ENCODE assay signal across 9 cellular contexts in genomic region chr22:36546092-36546804, GRCh38. TPM values are rescaled to one million over a fixed set of nuclear protein-coding genes. Genes with fewer than 3 reads are reported as not detected.
DNase-seq lines count a peak whose midpoint lies in the region; ATAC-seq and TF ChIP-seq lines count a peak whose summit lies in the region.
"Had no signal": no experiment of that assay in that cellular context is flagged by ENCODE, and none has a peak within 500 bp of the region (broad histone marks: within the 10 kb centered on the region; RNA-seq: fewer than 3 reads in every experiment).

No MANE protein-coding gene starts in this region.

- 14 to 17% methylated on average over 20 to 23 of the region's 23 CpGs for WGBS in GM23248 (ENCODE audit: low coverage in 1 of 2, low lambda C conversion rate in 2 of 2, missing lambda C conversion rate in 2 of 2), 2 experiments
- 32% methylated on average over 23 of the region's 23 CpGs for WGBS in hepatocyte (ENCODE audit: low lambda C conversion rate, missing lambda C conversion rate)
- WGBS in sigmoid colon, 2 donors: 25 to 29% methylated on average over 23 of the region's 23 CpGs

- no peaks in the 10 kb centered on the region for H3K9me3 ChIP-seq in BLaER1
- no peaks in the 10 kb centered on the region for H3K9me3 ChIP-seq in GM23248 (ENCODE audit: low read depth)
- no peaks in the 10 kb centered on the region for H3K9me3 ChIP-seq in hepatocyte (ENCODE audit: low read depth)
- H3K9me3 ChIP-seq in sigmoid colon: no peaks in the 10 kb centered on the region

- no peak overlapping the region for H3K4me3 ChIP-seq in BLaER1
- no peak overlapping the region for H3K4me3 ChIP-seq in GM23248
- no peak overlapping the region for H3K4me3 ChIP-seq in hepatocyte
- H3K4me3 ChIP-seq in sigmoid colon: no peak overlapping the region

- H3K4me1 ChIP-seq in BLaER1: peaks cover 32% of the 10 kb centered on the region
- peaks cover 32% of the 10 kb centered on the region for H3K4me1 ChIP-seq in GM23248 (ENCODE audit: insufficient read depth)
- H3K4me1 ChIP-seq in hepatocyte (ENCODE audit: insufficient read depth): no peaks in the 10 kb centered on the region
- no peaks in the 10 kb centered on the region for H3K4me1 ChIP-seq in sigmoid colon
- H3K4me1 ChIP-seq: parathyroid adenoma had no signal

- H3K9ac ChIP-seq in BLaER1: no peak overlapping the region; the same call in 1 of the 2 replicates
- no peak overlapping the region for H3K9ac ChIP-seq in GM23248
- H3K9ac ChIP-seq: parathyroid adenoma had no signal

- H3K4me2 ChIP-seq in BLaER1: peak overlapping the region; percentile 24
- peak overlapping the region; percentile 41 for H3K4me2 ChIP-seq in GM23248 (ENCODE audit: unreplicated experiment)
- H3K4me2 ChIP-seq in hepatocyte: no peak overlapping the region

- intact Hi-C loops in sigmoid colon (cut with DNase I): loop anchor here (5.0 to 10.0 kb wide), 2 partner anchors 311 to 429 kb away; no protein-coding TSS in a partner anchor

- H3K9me2 ChIP-seq in GM23248 (ENCODE audit: insufficient read depth) (no peaks in the 10 kb centered on the region), hepatocyte (replicated peaks; ENCODE audit: insufficient read depth) (no peaks in the 10 kb centered on the region)

- H3K27me3 Mint-ChIP-seq in activated naive CD8-positive, alpha-beta T cell treated with anti-CD3 and anti-CD28 coated beads, Interleukin-2, amount 10 ng/mL, durations not matched to agents 7 days and 5 days: peaks cover 9% of the 10 kb centered on the region

- H3K27me3 ChIP-seq in BLaER1: no peaks in the 10 kb centered on the region
- H3K27me3 ChIP-seq in GM23248 (replicated peaks; ENCODE audit: insufficient read depth): peaks cover 10% of the 10 kb centered on the region
- H3K27me3 ChIP-seq in hepatocyte: peaks cover 3% of the 10 kb centered on the region
- peaks cover 0 to 36% (median 0%) of the 10 kb centered on the region in 3 donors for H3K27me3 ChIP-seq in sigmoid colon

- TF ChIP-seq CTCF in hepatocyte (IDR thresholded peaks at IDR 0.05; ENCODE audit: poor library complexity): peak; percentile 81
- TF ChIP-seq CTCF in sigmoid colon (IDR thresholded peaks at IDR 0.05): peak in 1 of 4 experiments; percentile 53

- H3K27ac Mint-ChIP-seq in activated naive CD8-positive, alpha-beta T cell treated with anti-CD3 and anti-CD28 coated beads, Interleukin-2, amount 10 ng/mL, durations not matched to agents 7 days and 5 days: no peak overlapping the region

- no peak overlapping the region for H2AFZ ChIP-seq in GM23248
- H2AFZ ChIP-seq in hepatocyte: no peak overlapping the region
- H2AFZ ChIP-seq: parathyroid adenoma had no signal

- no peak for ATAC-seq in activated naive CD8-positive, alpha-beta T cell treated with anti-CD3 and anti-CD28 coated beads, Interleukin-2, amount 10 ng/mL, durations not matched to agents 7 days and 5 days (ENCODE audit: low read depth)
- no peak for ATAC-seq in GM18505 (IDR thresholded peaks at IDR 0.05; ENCODE audit: unreplicated experiment)

- no peaks in the 10 kb centered on the region for H3K36me3 Mint-ChIP-seq in activated naive CD8-positive, alpha-beta T cell treated with anti-CD3 and anti-CD28 coated beads, Interleukin-2, amount 10 ng/mL, durations not matched to agents 7 days and 5 days

- H3K36me3 ChIP-seq in BLaER1: no peaks in the 10 kb centered on the region
- no peaks in the 10 kb centered on the region for H3K36me3 ChIP-seq in GM23248 (ENCODE audit: low read depth)
- H3K36me3 ChIP-seq in hepatocyte (replicated peaks; ENCODE audit: insufficient read depth, low read depth): no peaks in the 10 kb centered on the region
- no peaks in the 10 kb centered on the region for H3K36me3 ChIP-seq in sigmoid colon

- H3K79me2 ChIP-seq in GM23248 (ENCODE audit: insufficient read depth) (no peaks in the 10 kb centered on the region), hepatocyte (no peaks in the 10 kb centered on the region)
- H3K79me2 ChIP-seq: parathyroid adenoma had no signal

- H3K9me3 Mint-ChIP-seq in activated naive CD8-positive, alpha-beta T cell treated with anti-CD3 and anti-CD28 coated beads, Interleukin-2, amount 10 ng/mL, durations not matched to agents 7 days and 5 days: no peaks in the 10 kb centered on the region

- no peaks in the 10 kb centered on the region for H4K20me1 ChIP-seq in BLaER1
- no peaks in the 10 kb centered on the region for H4K20me1 ChIP-seq in GM23248 (ENCODE audit: insufficient read depth)
- no peaks in the 10 kb centered on the region for H4K20me1 ChIP-seq in hepatocyte (ENCODE audit: insufficient read depth, poor library complexity, severe bottlenecking)

- peak; percentile 74 for DNase-seq in GM23248
- peak; percentile 45 for DNase-seq in NCI-H82 treated with DMSO at 0.1 percent for 48 hours (lab: John Stamatoyannopoulos, UW; ENCODE audit: unreplicated experiment)
- peak; percentile 52 for DNase-seq in activated naive CD8-positive, alpha-beta T cell treated with anti-CD3 and anti-CD28 coated beads, Interleukin-2, amount 10 ng/mL, durations not matched to agents 7 days and 5 days
- peak; percentile 67 for DNase-seq in hepatocyte (ENCODE audit: low spot score)
- DNase-seq in stimulated activated CD4-positive, alpha-beta T cell treated with anti-CD3 and anti-CD28 coated beads, Interleukin-4, amount 100 ng/mL, for 1 hour: peak; percentile 34
- no peak for DNase-seq in sigmoid colon

- POLR2A ChIA-PET in activated naive CD8-positive, alpha-beta T cell treated with anti-CD3 and anti-CD28 coated beads, Interleukin-2, amount 10 ng/mL, durations not matched to agents 7 days and 5 days (lab: Charles Lee): interaction anchor here (0.6 kb wide), 1 partner anchor 127 kb away, joined by 3 read pairs; no protein-coding TSS in a partner anchor

- H3K4me1 Mint-ChIP-seq in activated naive CD8-positive, alpha-beta T cell treated with anti-CD3 and anti-CD28 coated beads, Interleukin-2, amount 10 ng/mL, durations not matched to agents 7 days and 5 days: peaks cover 37% of the 10 kb centered on the region

- TF ChIP-seq POLR2A in GM18505 (IDR thresholded peaks at IDR 0.05; ENCODE audit: borderline replicate concordance, extremely low read depth, insufficient read depth, insufficient read length) (no peak), sigmoid colon (IDR thresholded peaks at IDR 0.05) (no peak)

- H3K4me3 Mint-ChIP-seq in activated naive CD8-positive, alpha-beta T cell treated with anti-CD3 and anti-CD28 coated beads, Interleukin-2, amount 10 ng/mL, durations not matched to agents 7 days and 5 days: no peak overlapping the region

- H3F3A ChIP-seq in GM23248 (ENCODE audit: insufficient read depth): peaks cover 43% of the 10 kb centered on the region

- in situ Hi-C loops in GM23248 (cut with MboI): loop anchor here (10.0 kb wide), 1 partner anchor 299 kb away; no protein-coding TSS in a partner anchor

- H3K27ac ChIP-seq in BLaER1: 0 out of 2 replicates have a peak overlapping the region, but pooled peaks have one; percentile 10
- H3K27ac ChIP-seq in GM23248: no peak overlapping the region
- H3K27ac ChIP-seq in hepatocyte: no peak overlapping the region
- no peak overlapping the region for H3K27ac ChIP-seq in sigmoid colon
- H3K27ac ChIP-seq: parathyroid adenoma had no signal

- TF ChIP-seq EP300 in sigmoid colon (IDR thresholded peaks at IDR 0.05): no peak

RNA-seq across cellular contexts. Expression of gene EIF3D, which starts 17.3 kb away (rescaled TPM):
- total RNA-seq in GM23248 (2014; rRNA removed; shearing (Covaris generic)): 310 and 377 TPM in 2 replicates
- polyA plus RNA-seq in GM23248 (2016; fragmentation: Nextera tagmentation; extraction: Ambion mirVana): 122 and 129 TPM in 2 replicates
- 100 to 1,000 TPM; 198 to 203 TPM for total RNA-seq in activated naive CD8-positive, alpha-beta T cell treated with anti-CD3 and anti-CD28 coated beads, Interleukin-2, amount 10 ng/mL, durations not matched to agents 7 days and 5 days
- total RNA-seq in hepatocyte: 171 and 211 TPM in 2 replicates
- polyA plus RNA-seq in hepatocyte: 70.4 and 90.8 TPM in 2 replicates
- total RNA-seq in sigmoid colon: 100 to 1,000 TPM; 260 to 376 (median 290) TPM
- polyA plus RNA-seq in sigmoid colon: 100 to 1,000 TPM; 130 to 221 (median 197) TPM

RNA-seq across cellular contexts. Expression of gene FOXRED2, which starts 39.4 kb away (rescaled TPM):
- total RNA-seq in GM23248 (2014; rRNA removed; shearing (Covaris generic)): 4.2 and 4.4 TPM in 2 replicates
- polyA plus RNA-seq in GM23248 (2016; fragmentation: Nextera tagmentation; extraction: Ambion mirVana) (5.0 and 6.5 TPM in 2 replicates), hepatocyte (7.7 and 9.7 TPM in 2 replicates), sigmoid colon (1 to 10 TPM in 1 of 3 donors, under 1 TPM in 2; under 0.01 to 5.4 (median 0.69) TPM)
- total RNA-seq in activated naive CD8-positive, alpha-beta T cell treated with anti-CD3 and anti-CD28 coated beads, Interleukin-2, amount 10 ng/mL, durations not matched to agents 7 days and 5 days: 10 to 100 TPM; 10.9 to 12.0 TPM
- total RNA-seq in hepatocyte (4.9 and 8.5 TPM in 2 replicates), sigmoid colon (1 to 10 TPM; 4.2 to 4.8 (median 4.7) TPM)
